In the genomic region with DNA sequence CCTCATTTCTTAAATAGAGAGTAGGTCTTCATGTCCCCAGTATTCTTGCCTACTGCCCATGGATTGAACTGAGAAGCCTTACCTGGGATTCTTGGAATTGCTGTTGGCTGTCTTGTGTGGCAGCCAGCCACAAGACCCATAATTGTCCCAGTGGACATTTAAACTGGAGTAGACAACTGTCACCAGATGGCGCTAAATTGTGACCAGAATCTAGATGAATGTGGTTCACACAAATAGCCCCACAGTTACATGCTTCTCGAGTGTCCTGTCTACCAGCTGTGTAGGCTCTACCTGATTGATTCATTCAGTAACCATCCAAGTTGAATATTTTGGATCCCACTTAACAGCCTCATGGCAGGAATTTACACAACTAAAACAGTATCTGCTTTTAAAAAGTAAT, we compare ENCODE assay signal across 1 cellular context.
TF ChIP-seq lines count a peak whose summit lies in the region.

No MANE protein-coding gene starts in this region.

TF ChIP-seq in HepG2, 621 proteins besides CTCF, POLR2A, EP300 and RAD21 (continued from another document and continues in another):
- TF ChIP-seq KAT8 (CRISPR knock-in tag; IDR thresholded peaks at IDR 0.05) = 0 out of 2 replicates have a peak, but pooled peaks have one; percentile 29
- no peak for TF ChIP-seq SOX13 (IDR thresholded peaks at IDR 0.05)
- peak in 1 of 2 experiments; percentile 70; a peak in 2 of 4 replicates for TF ChIP-seq SOX13 (CRISPR knock-in tag; conservative IDR thresholded peaks at IDR 0.05 in 1 of 2, IDR thresholded peaks at IDR 0.05 in 1 of 2)
- TF ChIP-seq, protein P1, sequence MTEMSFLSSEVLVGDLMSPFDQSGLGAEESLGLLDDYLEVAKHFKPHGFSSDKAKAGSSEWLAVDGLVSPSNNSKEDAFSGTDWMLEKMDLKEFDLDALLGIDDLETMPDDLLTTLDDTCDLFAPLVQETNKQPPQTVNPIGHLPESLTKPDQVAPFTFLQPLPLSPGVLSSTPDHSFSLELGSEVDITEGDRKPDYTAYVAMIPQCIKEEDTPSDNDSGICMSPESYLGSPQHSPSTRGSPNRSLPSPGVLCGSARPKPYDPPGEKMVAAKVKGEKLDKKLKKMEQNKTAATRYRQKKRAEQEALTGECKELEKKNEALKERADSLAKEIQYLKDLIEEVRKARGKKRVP (CRISPR knock-in tag; IDR thresholded peaks at IDR 0.05) = no peak
- TF ChIP-seq, protein P2, sequence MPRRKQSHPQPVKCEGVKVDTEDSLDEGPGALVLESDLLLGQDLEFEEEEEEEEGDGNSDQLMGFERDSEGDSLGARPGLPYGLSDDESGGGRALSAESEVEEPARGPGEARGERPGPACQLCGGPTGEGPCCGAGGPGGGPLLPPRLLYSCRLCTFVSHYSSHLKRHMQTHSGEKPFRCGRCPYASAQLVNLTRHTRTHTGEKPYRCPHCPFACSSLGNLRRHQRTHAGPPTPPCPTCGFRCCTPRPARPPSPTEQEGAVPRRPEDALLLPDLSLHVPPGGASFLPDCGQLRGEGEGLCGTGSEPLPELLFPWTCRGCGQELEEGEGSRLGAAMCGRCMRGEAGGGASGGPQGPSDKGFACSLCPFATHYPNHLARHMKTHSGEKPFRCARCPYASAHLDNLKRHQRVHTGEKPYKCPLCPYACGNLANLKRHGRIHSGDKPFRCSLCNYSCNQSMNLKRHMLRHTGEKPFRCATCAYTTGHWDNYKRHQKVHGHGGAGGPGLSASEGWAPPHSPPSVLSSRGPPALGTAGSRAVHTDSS (CRISPR knock-in tag; conservative IDR thresholded peaks at IDR 0.05) = no peak
- TF ChIP-seq FOXO1 (CRISPR knock-in tag; IDR thresholded peaks at IDR 0.05) = no peak
- 0 out of 2 replicates have a peak, but pooled peaks have one; percentile 11 for TF ChIP-seq HMG20A (CRISPR knock-in tag; IDR thresholded peaks at IDR 0.05; ENCODE audit: borderline replicate concordance)
- TF ChIP-seq, protein P3, sequence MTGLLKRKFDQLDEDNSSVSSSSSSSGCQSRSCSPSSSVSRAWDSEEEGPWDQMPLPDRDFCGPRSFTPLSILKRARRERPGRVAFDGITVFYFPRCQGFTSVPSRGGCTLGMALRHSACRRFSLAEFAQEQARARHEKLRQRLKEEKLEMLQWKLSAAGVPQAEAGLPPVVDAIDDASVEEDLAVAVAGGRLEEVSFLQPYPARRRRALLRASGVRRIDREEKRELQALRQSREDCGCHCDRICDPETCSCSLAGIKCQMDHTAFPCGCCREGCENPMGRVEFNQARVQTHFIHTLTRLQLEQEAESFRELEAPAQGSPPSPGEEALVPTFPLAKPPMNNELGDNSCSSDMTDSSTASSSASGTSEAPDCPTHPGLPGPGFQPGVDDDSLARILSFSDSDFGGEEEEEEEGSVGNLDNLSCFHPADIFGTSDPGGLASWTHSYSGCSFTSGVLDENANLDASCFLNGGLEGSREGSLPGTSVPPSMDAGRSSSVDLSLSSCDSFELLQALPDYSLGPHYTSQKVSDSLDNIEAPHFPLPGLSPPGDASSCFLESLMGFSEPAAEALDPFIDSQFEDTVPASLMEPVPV (CRISPR knock-in tag; IDR thresholded peaks at IDR 0.05) = no peak
- no peak for TF ChIP-seq SIN3A (IDR thresholded peaks at IDR 0.05; ENCODE audit: borderline replicate concordance, low read depth, low read length)
- TF ChIP-seq PPARG (CRISPR knock-in tag; conservative IDR thresholded peaks at IDR 0.05) = 0 out of 2 replicates have a peak, but pooled peaks have one; percentile 22
- TF ChIP-seq MYC (CRISPR knock-in tag; IDR thresholded peaks at IDR 0.05; ENCODE audit: borderline replicate concordance) = no peak
- TF ChIP-seq SMYD3 (CRISPR knock-in tag; IDR thresholded peaks at IDR 0.05) = no peak
- TF ChIP-seq, protein P4, sequence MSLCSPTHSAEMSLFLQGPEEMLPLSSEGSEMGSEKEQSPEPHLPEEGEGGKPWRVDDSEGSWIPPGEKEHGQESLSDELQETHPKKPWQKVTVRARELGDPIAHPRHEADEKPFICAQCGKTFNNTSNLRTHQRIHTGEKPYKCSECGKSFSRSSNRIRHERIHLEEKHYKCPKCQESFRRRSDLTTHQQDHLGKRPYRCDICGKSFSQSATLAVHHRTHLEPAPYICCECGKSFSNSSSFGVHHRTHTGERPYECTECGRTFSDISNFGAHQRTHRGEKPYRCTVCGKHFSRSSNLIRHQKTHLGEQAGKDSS (CRISPR knock-in tag; IDR thresholded peaks at IDR 0.05; ENCODE audit: borderline replicate concordance, low read depth) = no peak
- no peak for TF ChIP-seq REXO4 (CRISPR knock-in tag; IDR thresholded peaks at IDR 0.05; ENCODE audit: borderline replicate concordance)
- no peak for TF ChIP-seq ZMYM2 (CRISPR knock-in tag; IDR thresholded peaks at IDR 0.05)
- TF ChIP-seq MXI1 (IDR thresholded peaks at IDR 0.05; ENCODE audit: borderline replicate concordance, low read depth, low read length) = no peak
- TF ChIP-seq, protein P5, sequence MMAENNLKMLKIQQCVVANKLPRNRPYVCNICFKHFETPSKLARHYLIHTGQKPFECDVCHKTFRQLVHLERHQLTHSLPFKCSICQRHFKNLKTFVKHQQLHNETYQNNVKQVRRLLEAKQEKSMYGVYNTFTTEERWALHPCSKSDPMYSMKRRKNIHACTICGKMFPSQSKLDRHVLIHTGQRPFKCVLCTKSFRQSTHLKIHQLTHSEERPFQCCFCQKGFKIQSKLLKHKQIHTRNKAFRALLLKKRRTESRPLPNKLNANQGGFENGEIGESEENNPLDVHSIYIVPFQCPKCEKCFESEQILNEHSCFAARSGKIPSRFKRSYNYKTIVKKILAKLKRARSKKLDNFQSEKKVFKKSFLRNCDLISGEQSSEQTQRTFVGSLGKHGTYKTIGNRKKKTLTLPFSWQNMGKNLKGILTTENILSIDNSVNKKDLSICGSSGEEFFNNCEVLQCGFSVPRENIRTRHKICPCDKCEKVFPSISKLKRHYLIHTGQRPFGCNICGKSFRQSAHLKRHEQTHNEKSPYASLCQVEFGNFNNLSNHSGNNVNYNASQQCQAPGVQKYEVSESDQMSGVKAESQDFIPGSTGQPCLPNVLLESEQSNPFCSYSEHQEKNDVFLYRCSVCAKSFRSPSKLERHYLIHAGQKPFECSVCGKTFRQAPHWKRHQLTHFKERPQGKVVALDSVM (CRISPR knock-in tag; IDR thresholded peaks at IDR 0.05) = no peak
- TF ChIP-seq RXRA (CRISPR knock-in tag; IDR thresholded peaks at IDR 0.05) = no peak
- no peak for TF ChIP-seq MATR3 (CRISPR knock-in tag; IDR thresholded peaks at IDR 0.05)
- TF ChIP-seq, protein P6, sequence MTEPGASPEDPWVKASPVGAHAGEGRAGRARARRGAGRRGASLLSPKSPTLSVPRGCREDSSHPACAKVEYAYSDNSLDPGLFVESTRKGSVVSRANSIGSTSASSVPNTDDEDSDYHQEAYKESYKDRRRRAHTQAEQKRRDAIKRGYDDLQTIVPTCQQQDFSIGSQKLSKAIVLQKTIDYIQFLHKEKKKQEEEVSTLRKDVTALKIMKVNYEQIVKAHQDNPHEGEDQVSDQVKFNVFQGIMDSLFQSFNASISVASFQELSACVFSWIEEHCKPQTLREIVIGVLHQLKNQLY (CRISPR knock-in tag; IDR thresholded peaks at IDR 0.05) = no peak
- no peak for TF ChIP-seq SMARCC2 (IDR thresholded peaks at IDR 0.05)
- no peak for TF ChIP-seq EHMT2 (IDR thresholded peaks at IDR 0.05; ENCODE audit: borderline replicate concordance, low read depth, low read length)
- TF ChIP-seq, protein P7, sequence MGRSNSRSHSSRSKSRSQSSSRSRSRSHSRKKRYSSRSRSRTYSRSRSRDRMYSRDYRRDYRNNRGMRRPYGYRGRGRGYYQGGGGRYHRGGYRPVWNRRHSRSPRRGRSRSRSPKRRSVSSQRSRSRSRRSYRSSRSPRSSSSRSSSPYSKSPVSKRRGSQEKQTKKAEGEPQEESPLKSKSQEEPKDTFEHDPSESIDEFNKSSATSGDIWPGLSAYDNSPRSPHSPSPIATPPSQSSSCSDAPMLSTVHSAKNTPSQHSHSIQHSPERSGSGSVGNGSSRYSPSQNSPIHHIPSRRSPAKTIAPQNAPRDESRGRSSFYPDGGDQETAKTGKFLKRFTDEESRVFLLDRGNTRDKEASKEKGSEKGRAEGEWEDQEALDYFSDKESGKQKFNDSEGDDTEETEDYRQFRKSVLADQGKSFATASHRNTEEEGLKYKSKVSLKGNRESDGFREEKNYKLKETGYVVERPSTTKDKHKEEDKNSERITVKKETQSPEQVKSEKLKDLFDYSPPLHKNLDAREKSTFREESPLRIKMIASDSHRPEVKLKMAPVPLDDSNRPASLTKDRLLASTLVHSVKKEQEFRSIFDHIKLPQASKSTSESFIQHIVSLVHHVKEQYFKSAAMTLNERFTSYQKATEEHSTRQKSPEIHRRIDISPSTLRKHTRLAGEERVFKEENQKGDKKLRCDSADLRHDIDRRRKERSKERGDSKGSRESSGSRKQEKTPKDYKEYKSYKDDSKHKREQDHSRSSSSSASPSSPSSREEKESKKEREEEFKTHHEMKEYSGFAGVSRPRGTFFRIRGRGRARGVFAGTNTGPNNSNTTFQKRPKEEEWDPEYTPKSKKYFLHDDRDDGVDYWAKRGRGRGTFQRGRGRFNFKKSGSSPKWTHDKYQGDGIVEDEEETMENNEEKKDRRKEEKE (IDR thresholded peaks at IDR 0.05) = no peak
- TF ChIP-seq SIX4 (CRISPR knock-in tag; IDR thresholded peaks at IDR 0.05) = no peak
- TF ChIP-seq FOXJ3 (CRISPR knock-in tag; IDR thresholded peaks at IDR 0.05; ENCODE audit: borderline replicate concordance) = no peak
- no peak for TF ChIP-seq ZNF460 (CRISPR knock-in tag; IDR thresholded peaks at IDR 0.05; ENCODE audit: borderline replicate concordance)
- TF ChIP-seq FOXA1 (IDR thresholded peaks at IDR 0.05) = no peak
- TF ChIP-seq FOXA1 (CRISPR knock-in tag; IDR thresholded peaks at IDR 0.05) = 0 out of 2 replicates have a peak, but pooled peaks have one; percentile 25
- peak; percentile 35 for TF ChIP-seq TEAD3 (CRISPR knock-in tag; optimal IDR thresholded peaks at IDR 0.05; ENCODE audit: borderline replicate concordance)
- TF ChIP-seq FOXK1 (CRISPR knock-in tag; IDR thresholded peaks at IDR 0.05; ENCODE audit: borderline replicate concordance, low read depth) = peak; percentile 26; the same call in 1 of the 2 replicates
- TF ChIP-seq, protein P8, sequence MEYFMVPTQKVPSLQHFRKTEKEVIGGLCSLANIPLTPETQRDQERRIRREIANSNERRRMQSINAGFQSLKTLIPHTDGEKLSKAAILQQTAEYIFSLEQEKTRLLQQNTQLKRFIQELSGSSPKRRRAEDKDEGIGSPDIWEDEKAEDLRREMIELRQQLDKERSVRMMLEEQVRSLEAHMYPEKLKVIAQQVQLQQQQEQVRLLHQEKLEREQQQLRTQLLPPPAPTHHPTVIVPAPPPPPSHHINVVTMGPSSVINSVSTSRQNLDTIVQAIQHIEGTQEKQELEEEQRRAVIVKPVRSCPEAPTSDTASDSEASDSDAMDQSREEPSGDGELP (IDR thresholded peaks at IDR 0.05; ENCODE audit: borderline replicate concordance, low read depth) = peak; percentile 13; the same call in 1 of the 2 replicates
- TF ChIP-seq HDAC6 (IDR thresholded peaks at IDR 0.05; ENCODE audit: low read depth, low read length) = no peak
- TF ChIP-seq CEBPG (CRISPR knock-in tag; IDR thresholded peaks at IDR 0.05) = no peak
- TF ChIP-seq, protein P9, sequence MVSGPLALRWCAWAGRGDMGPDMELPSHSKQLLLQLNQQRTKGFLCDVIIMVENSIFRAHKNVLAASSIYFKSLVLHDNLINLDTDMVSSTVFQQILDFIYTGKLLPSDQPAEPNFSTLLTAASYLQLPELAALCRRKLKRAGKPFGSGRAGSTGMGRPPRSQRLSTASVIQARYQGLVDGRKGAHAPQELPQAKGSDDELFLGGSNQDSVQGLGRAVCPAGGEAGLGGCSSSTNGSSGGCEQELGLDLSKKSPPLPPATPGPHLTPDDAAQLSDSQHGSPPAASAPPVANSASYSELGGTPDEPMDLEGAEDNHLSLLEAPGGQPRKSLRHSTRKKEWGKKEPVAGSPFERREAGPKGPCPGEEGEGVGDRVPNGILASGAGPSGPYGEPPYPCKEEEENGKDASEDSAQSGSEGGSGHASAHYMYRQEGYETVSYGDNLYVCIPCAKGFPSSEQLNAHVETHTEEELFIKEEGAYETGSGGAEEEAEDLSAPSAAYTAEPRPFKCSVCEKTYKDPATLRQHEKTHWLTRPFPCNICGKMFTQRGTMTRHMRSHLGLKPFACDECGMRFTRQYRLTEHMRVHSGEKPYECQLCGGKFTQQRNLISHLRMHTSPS (CRISPR knock-in tag; IDR thresholded peaks at IDR 0.05; ENCODE audit: low read depth) = no peak
- TF ChIP-seq FLYWCH1 (CRISPR knock-in tag; IDR thresholded peaks at IDR 0.05) = no peak
- TF ChIP-seq MTA3 (CRISPR knock-in tag; IDR thresholded peaks at IDR 0.05) = no peak
- no peak for TF ChIP-seq BRD4 (CRISPR knock-in tag; IDR thresholded peaks at IDR 0.05)
- no peak for TF ChIP-seq NFE2L2 (IDR thresholded peaks at IDR 0.05; ENCODE audit: low read length)
- TF ChIP-seq, protein P10, sequence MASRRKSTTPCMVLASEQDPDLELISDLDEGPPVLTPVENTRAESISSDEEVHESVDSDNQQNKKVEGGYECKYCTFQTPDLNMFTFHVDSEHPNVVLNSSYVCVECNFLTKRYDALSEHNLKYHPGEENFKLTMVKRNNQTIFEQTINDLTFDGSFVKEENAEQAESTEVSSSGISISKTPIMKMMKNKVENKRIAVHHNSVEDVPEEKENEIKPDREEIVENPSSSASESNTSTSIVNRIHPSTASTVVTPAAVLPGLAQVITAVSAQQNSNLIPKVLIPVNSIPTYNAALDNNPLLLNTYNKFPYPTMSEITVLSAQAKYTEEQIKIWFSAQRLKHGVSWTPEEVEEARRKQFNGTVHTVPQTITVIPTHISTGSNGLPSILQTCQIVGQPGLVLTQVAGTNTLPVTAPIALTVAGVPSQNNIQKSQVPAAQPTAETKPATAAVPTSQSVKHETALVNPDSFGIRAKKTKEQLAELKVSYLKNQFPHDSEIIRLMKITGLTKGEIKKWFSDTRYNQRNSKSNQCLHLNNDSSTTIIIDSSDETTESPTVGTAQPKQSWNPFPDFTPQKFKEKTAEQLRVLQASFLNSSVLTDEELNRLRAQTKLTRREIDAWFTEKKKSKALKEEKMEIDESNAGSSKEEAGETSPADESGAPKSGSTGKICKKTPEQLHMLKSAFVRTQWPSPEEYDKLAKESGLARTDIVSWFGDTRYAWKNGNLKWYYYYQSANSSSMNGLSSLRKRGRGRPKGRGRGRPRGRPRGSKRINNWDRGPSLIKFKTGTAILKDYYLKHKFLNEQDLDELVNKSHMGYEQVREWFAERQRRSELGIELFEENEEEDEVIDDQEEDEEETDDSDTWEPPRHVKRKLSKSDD (CRISPR knock-in tag; IDR thresholded peaks at IDR 0.05; ENCODE audit: low read depth) = no peak
